ENCODE assay signal across 13 cellular contexts in genomic region chr7:28953628-28954027, GRCh38. TPM values are rescaled to one million over a fixed set of nuclear protein-coding genes. Genes with fewer than 3 reads are reported as not detected.
A peak's percentile ranks its signal among the peaks of the same experiment; 100 is the strongest.
DNase-seq lines count a peak whose midpoint lies in the region; ATAC-seq, FAIRE-seq and TF ChIP-seq lines count a peak whose summit lies in the region.
"Had no signal": no experiment of that assay in that cellular context is flagged by ENCODE, and none has a peak within 500 bp of the region (broad histone marks: within the 10 kb centered on the region; RNA-seq: fewer than 3 reads in every experiment).

No MANE protein-coding gene starts in this region.

- no peaks in the 10 kb centered on the region for H3K36me3 ChIP-seq in right atrium auricular region
- no peaks in the 10 kb centered on the region for H3K36me3 ChIP-seq in astrocyte (ENCODE audit: insufficient read depth, low read length)

- no peaks in the 10 kb centered on the region for H3K79me2 ChIP-seq in astrocyte (ENCODE audit: insufficient read depth, low read length)

- no peaks in the 10 kb centered on the region for H3K9me3 ChIP-seq in right atrium auricular region
- no peaks in the 10 kb centered on the region for H3K9me3 ChIP-seq in astrocyte (ENCODE audit: insufficient read depth, low read depth, low read length)

- intact Hi-C loops in left ventricle myocardium superior (cut with micrococcal nuclease): no loop called here

- no peak overlapping the region for H3K27ac Mint-ChIP-seq in astrocyte (ENCODE audit: unreplicated experiment)
- no peak overlapping the region for H3K27ac Mint-ChIP-seq in natural killer cell treated with Interleukin-12 subunit alpha and Interleukin-12 subunit beta and Interleukin-15 and Interleukin-18, amount 100 ng/mL, for 72 hours
- H3K27ac Mint-ChIP-seq: H9 had no signal

- H3K27ac ChIP-seq in right atrium auricular region (peak overlapping the region; percentile 40 to 54), astrocyte (ENCODE audit: low read depth, low read length) (no peak overlapping the region)

- H3K27me3 Mint-ChIP-seq in astrocyte (ENCODE audit: low read depth, unreplicated experiment): peaks cover 32% of the 10 kb centered on the region
- H3K27me3 Mint-ChIP-seq in natural killer cell treated with Interleukin-12 subunit alpha and Interleukin-12 subunit beta and Interleukin-15 and Interleukin-18, amount 100 ng/mL, for 72 hours: peaks cover 32 to 47% of the 10 kb centered on the region in 2 donors

- no peak for DNase-seq in right atrium auricular region (ENCODE audit: low spot score)
- DNase-seq in left ventricle myocardium superior: no peak
- DNase-seq in astrocyte (ENCODE audit: low read depth): peak; percentile 71
- peak; percentile 17 to 53 for DNase-seq in lung microvascular endothelial cell (ENCODE audit: low read depth in 2 of 2)
- no peak for DNase-seq in DMS79 (lab: John Stamatoyannopoulos, UW)
- DNase-seq in activated naive CD4-positive, alpha-beta T cell treated with anti-CD3 and anti-CD28 coated beads, Interleukin-2, amount 50 U/mL, for 16 hours: no peak
- no peak for DNase-seq in occipital lobe (lab: John Stamatoyannopoulos, UW)
- no peak for DNase-seq in natural killer cell treated with Interleukin-12 subunit alpha and Interleukin-12 subunit beta and Interleukin-15 and Interleukin-18, amount 100 ng/mL, for 72 hours (ENCODE audit: low spot score)
- DNase-seq: activated CD4-positive, alpha-beta T cell treated with anti-CD3 and anti-CD28 coated beads for 1 hour; activated T-cell treated with anti-CD3 and anti-CD28 coated beads, Interleukin-2, amount 50 U/mL, for 48 hours; erythroblast; H9; NCI-H1694 had no signal

- H3K27me3 ChIP-seq in right atrium auricular region: no peaks in the 10 kb centered on the region
- peaks cover 28% of the 10 kb centered on the region for H3K27me3 ChIP-seq in astrocyte (ENCODE audit: insufficient read depth, low read length)

- H3K4me1 ChIP-seq in right atrium auricular region (peaks cover 0 to 46% of the 10 kb centered on the region in 2 donors), astrocyte (ENCODE audit: insufficient read depth, low read length) (peaks cover 28% of the 10 kb centered on the region)

- no peak for FAIRE-seq in astrocyte (lab: Jason Lieb, UNC)

- H3K4me3 ChIP-seq in right atrium auricular region (no peak overlapping the region), astrocyte (ENCODE audit: insufficient read depth, low read depth, low read length) (no peak overlapping the region)

- ATAC-seq in left ventricle myocardium superior: no peak
- no peak for ATAC-seq in natural killer cell treated with Interleukin-12 subunit alpha and Interleukin-12 subunit beta and Interleukin-15 and Interleukin-18, amount 100 ng/mL, for 72 hours

- H4K20me1 ChIP-seq in astrocyte (ENCODE audit: insufficient read depth, low read length): no peaks in the 10 kb centered on the region

- no peak overlapping the region for H2AFZ ChIP-seq in astrocyte (ENCODE audit: low read depth, low read length)

- H3K4me2 ChIP-seq in astrocyte (ENCODE audit: low read length): peak overlapping the region; percentile 30

- TF ChIP-seq CTCF in right atrium auricular region (IDR thresholded peaks at IDR 0.05) (no peak), astrocyte (IDR thresholded peaks at IDR 0.05; ENCODE audit: insufficient read depth, low read depth, low read length) (no peak)

- H3K9ac ChIP-seq in astrocyte (ENCODE audit: low read length): no peak overlapping the region

- H3K4me3 Mint-ChIP-seq in astrocyte (ENCODE audit: unreplicated experiment): no peak overlapping the region
- H3K4me3 Mint-ChIP-seq in natural killer cell treated with Interleukin-12 subunit alpha and Interleukin-12 subunit beta and Interleukin-15 and Interleukin-18, amount 100 ng/mL, for 72 hours: no peak overlapping the region
- H3K4me3 Mint-ChIP-seq: H9 had no signal

- H3K36me3 Mint-ChIP-seq in astrocyte (ENCODE audit: low read depth, unreplicated experiment): no peaks in the 10 kb centered on the region
- no peaks in the 10 kb centered on the region for H3K36me3 Mint-ChIP-seq in natural killer cell treated with Interleukin-12 subunit alpha and Interleukin-12 subunit beta and Interleukin-15 and Interleukin-18, amount 100 ng/mL, for 72 hours

- peaks cover 9% of the 10 kb centered on the region for H3K4me1 Mint-ChIP-seq in astrocyte (ENCODE audit: low read depth, unreplicated experiment)
- peaks cover 0 to 10% of the 10 kb centered on the region in 2 donors for H3K4me1 Mint-ChIP-seq in natural killer cell treated with Interleukin-12 subunit alpha and Interleukin-12 subunit beta and Interleukin-15 and Interleukin-18, amount 100 ng/mL, for 72 hours (ENCODE audit: low read depth in 2 of 2)

- peaks cover 5% of the 10 kb centered on the region for H3K9me3 Mint-ChIP-seq in astrocyte (ENCODE audit: unreplicated experiment)
- H3K9me3 Mint-ChIP-seq in natural killer cell treated with Interleukin-12 subunit alpha and Interleukin-12 subunit beta and Interleukin-15 and Interleukin-18, amount 100 ng/mL, for 72 hours: no peaks in the 10 kb centered on the region

RNA-seq across cellular contexts. Expression of gene TRIL, which starts 4.5 kb away (rescaled TPM):
- 1 to 10 TPM in 1 of 2 donors, under 1 TPM in 1; 0.83 to 4.4 TPM for total RNA-seq in right atrium auricular region
- total RNA-seq in left ventricle myocardium superior: 2.4 TPM
- total RNA-seq in astrocyte: 0.45 and 0.72 TPM in 2 replicates
- 15.0 and 83.9 TPM in 2 replicates for total RNA-seq in lung microvascular endothelial cell
- total RNA-seq in occipital lobe: 10.9 TPM
- under 1 TPM in 1 of 2 donors, not detected in 1; 0.11 TPM for total RNA-seq in natural killer cell treated with Interleukin-12 subunit alpha and Interleukin-12 subunit beta and Interleukin-15 and Interleukin-18, amount 100 ng/mL, for 72 hours

Comparison
In these comparisons a context has a peak if more than half of its experiments do, and no peak if none do; other contexts are left out.
1. DNase-seq: peak in astrocyte (single experiment) and lung microvascular endothelial cell (2 of 2); none in right atrium auricular region (single experiment), left ventricle myocardium superior (single experiment), DMS79 (single experiment), activated naive CD4-positive, alpha-beta T cell treated with anti-CD3 and anti-CD28 coated beads, Interleukin-2, amount 50 U/mL, for 16 hours (single experiment), occipital lobe (single experiment) and natural killer cell treated with Interleukin-12 subunit alpha and Interleukin-12 subunit beta and Interleukin-15 and Interleukin-18, amount 100 ng/mL, for 72 hours (single experiment).